In genomic region chr11:9616042-9616640, GRCh38 we compare ENCODE assay signal across 15 cellular contexts. TPM values are rescaled to one million over a fixed set of nuclear protein-coding genes. Genes with fewer than 3 reads are reported as not detected.
DNase-seq lines count a peak whose midpoint lies in the region; ATAC-seq, FAIRE-seq and TF ChIP-seq lines count a peak whose summit lies in the region.
"Had no signal": no experiment of that assay in that cellular context is flagged by ENCODE, and none has a peak within 500 bp of the region (broad histone marks: within the 10 kb centered on the region; RNA-seq: fewer than 3 reads in every experiment).

No MANE protein-coding gene starts in this region.

- 13 to 41% (median 39%) methylated on average over 2 of the region's 2 CpGs for WGBS in spleen, 5 donors

- peaks cover 17 to 87% (median 59%) of the 10 kb centered on the region in 6 donors for H3K4me1 ChIP-seq in spleen

- H3K27ac Mint-ChIP-seq in chondrocyte (ENCODE audit: unreplicated experiment) = peak overlapping the region; percentile 38

- no peak for TF ChIP-seq CTCF in chondrocyte (IDR thresholded peaks at IDR 0.05)
- no peak for TF ChIP-seq CTCF in spleen (IDR thresholded peaks at IDR 0.05 in 8 of 11, conservative IDR thresholded peaks at IDR 0.05 in 3 of 11)

- TF ChIP-seq POLR2A in GM12892 (IDR thresholded peaks at IDR 0.05; ENCODE audit: low read depth, low read length) (no peak), spleen (IDR thresholded peaks at IDR 0.05) (no peak)

- DNase-seq in GM12892 (ENCODE audit: insufficient read length) = no peak
- peak; percentile 39 for DNase-seq in LoVo (ENCODE audit: low spot score)
- no peak for DNase-seq in chondrocyte (ENCODE audit: low spot score)
- no peak for DNase-seq in spleen
- no peak for DNase-seq in DMS153 treated with DMSO at 0.1 percent for 48 hours (lab: John Stamatoyannopoulos, UW; ENCODE audit: unreplicated experiment)
- DNase-seq in activated T-cell treated with anti-CD3 and anti-CD28 coated beads, Interleukin-2, amount 50 U/mL, for 4 hours = no peak
- no peak for DNase-seq in NCI-H82 (lab: John Stamatoyannopoulos, UW)
- DNase-seq: DMS153, glutamatergic neuron, left ventricle myocardium superior, NCI-H146, RPMI8226, T-helper 1 cell had no signal

- H3K36me3 ChIP-seq in spleen = no peaks in the 10 kb centered on the region
- H3K36me3 ChIP-seq: sigmoid colon had no signal

- FAIRE-seq in GM12892 (lab: Jason Lieb, UNC) = peak; percentile 84

- intact Hi-C loops in spleen (cut with DNase I; ENCODE audit: low total_unique reads) = loop anchor here (5.0 to 10.0 kb wide), 2 partner anchors 49 to 111 kb away; partner anchors contain the start of gene SWAP70

- H3K4me3 Mint-ChIP-seq in chondrocyte (ENCODE audit: unreplicated experiment) = no peak overlapping the region
- H3K4me3 Mint-ChIP-seq in activated T-cell treated with anti-CD3 and anti-CD28 coated beads, Interleukin-2, amount 50 U/mL, for 4 hours = no peak overlapping the region
- H3K4me3 Mint-ChIP-seq: CD14-positive monocyte had no signal

- no peaks in the 10 kb centered on the region for H3K36me3 Mint-ChIP-seq in chondrocyte (ENCODE audit: low read depth)
- no peaks in the 10 kb centered on the region for H3K36me3 Mint-ChIP-seq in activated T-cell treated with anti-CD3 and anti-CD28 coated beads, Interleukin-2, amount 50 U/mL, for 4 hours (ENCODE audit: insufficient read depth)

- H3K9me3 Mint-ChIP-seq in chondrocyte (ENCODE audit: low read depth) = no peaks in the 10 kb centered on the region
- H3K9me3 Mint-ChIP-seq in activated T-cell treated with anti-CD3 and anti-CD28 coated beads, Interleukin-2, amount 50 U/mL, for 4 hours = no peaks in the 10 kb centered on the region

- no peak overlapping the region for H3K4me3 ChIP-seq in spleen
- H3K4me3 ChIP-seq: sigmoid colon had no signal

- ATAC-seq in activated T-cell treated with anti-CD3 and anti-CD28 coated beads, Interleukin-2, amount 50 U/mL, for 4 hours = no peak
- ATAC-seq: left ventricle myocardium superior had no signal

- H3K27me3 ChIP-seq in spleen (replicated peaks in 1 of 7) = no peaks in the 10 kb centered on the region
- H3K27me3 ChIP-seq: sigmoid colon had no signal

- H3K4me1 Mint-ChIP-seq in chondrocyte (ENCODE audit: low read depth) = peaks cover 41% of the 10 kb centered on the region
- H3K4me1 Mint-ChIP-seq in activated T-cell treated with anti-CD3 and anti-CD28 coated beads, Interleukin-2, amount 50 U/mL, for 4 hours (ENCODE audit: low read depth) = peaks cover 36% of the 10 kb centered on the region

- H3K27me3 Mint-ChIP-seq in chondrocyte (ENCODE audit: low read depth) = no peaks in the 10 kb centered on the region
- H3K27me3 Mint-ChIP-seq in activated T-cell treated with anti-CD3 and anti-CD28 coated beads, Interleukin-2, amount 50 U/mL, for 4 hours (ENCODE audit: low read depth) = no peaks in the 10 kb centered on the region

- H3K9me3 ChIP-seq in spleen = no peaks in the 10 kb centered on the region
- H3K9me3 ChIP-seq: sigmoid colon had no signal

- peak overlapping the region in 6 of 8 donors; percentile 23 to 95 (median 91) for H3K27ac ChIP-seq in spleen

RNA-seq across cellular contexts. Expression of gene WEE1, which starts 42.7 kb away (rescaled TPM):
- 38.4 TPM for polyA plus RNA-seq in GM12892 (2012; ENCODE audit: missing spikeins)
- total RNA-seq in chondrocyte (17.8 to 31.2 TPM (median 17.8 TPM) in 3 replicates), spleen (10 to 100 TPM; 12.8 to 30.6 (median 16.9) TPM)
- 10 to 100 TPM in 2 of 3 donors, 1 to 10 TPM in 1; 6.3 to 11.7 (median 11.1) TPM for polyA plus RNA-seq in spleen
- total RNA-seq in activated T-cell treated with anti-CD3 and anti-CD28 coated beads, Interleukin-2, amount 50 U/mL, for 4 hours = 10 to 100 TPM; 36.8 to 39.8 (median 38.0) TPM

RNA-seq across cellular contexts. Expression of gene SWAP70, which starts 47.7 kb away (rescaled TPM):
- polyA plus RNA-seq in GM12892 (2012; ENCODE audit: missing spikeins) = 82.1 TPM
- 20.1 to 25.7 TPM (median 20.4 TPM) in 3 replicates for total RNA-seq in chondrocyte
- total RNA-seq in spleen = 100 to 1,000 TPM in 6 of 7 donors, 10 to 100 TPM in 1; 95.2 to 130 (median 117) TPM
- 10 to 100 TPM; 34.9 to 55.0 (median 38.6) TPM for polyA plus RNA-seq in spleen
- 10 to 100 TPM in 1 of 3 donors, 1 to 10 TPM in 2; 4.6 to 10.0 (median 6.8) TPM for total RNA-seq in activated T-cell treated with anti-CD3 and anti-CD28 coated beads, Interleukin-2, amount 50 U/mL, for 4 hours
